In the genomic region with DNA sequence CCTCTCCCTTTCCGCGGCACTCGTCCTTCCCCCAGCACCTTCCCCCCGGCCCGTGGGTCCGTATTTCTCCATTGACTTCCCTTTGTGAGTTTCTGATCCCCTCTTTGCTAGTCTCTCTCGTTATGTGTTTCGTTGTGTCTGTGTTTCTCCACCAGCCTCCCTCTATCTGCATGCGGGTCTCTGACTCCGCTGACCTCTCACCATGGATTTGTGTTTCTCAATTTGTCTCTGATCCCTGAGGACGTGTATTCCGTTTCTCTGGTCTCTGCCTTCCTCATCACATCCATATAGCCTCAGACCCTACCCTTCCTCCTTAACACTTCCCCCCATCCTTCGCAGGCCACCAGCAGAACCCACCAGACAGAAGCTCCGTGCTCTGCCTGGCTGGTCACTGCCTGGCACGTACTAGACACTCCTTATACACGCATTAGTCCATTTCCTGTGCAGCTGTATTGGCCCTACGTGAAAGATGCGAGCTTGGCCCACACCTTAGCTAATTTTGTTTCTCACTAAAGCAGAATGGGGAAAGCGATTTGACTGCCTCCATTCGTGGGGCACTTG, we compare ENCODE assay signal across 1 cellular context.
TF ChIP-seq lines count a peak whose summit lies in the region.

No MANE protein-coding gene starts in this region.

TF ChIP-seq in H1, 55 proteins besides CTCF, POLR2A, EP300 and RAD21:
- TF ChIP-seq CTBP2 (IDR thresholded peaks at IDR 0.05; ENCODE audit: borderline replicate concordance, insufficient read depth, insufficient read length, low read length) (no peak), SP1 (IDR thresholded peaks at IDR 0.05; ENCODE audit: low read depth, low read length) (no peak), ASH2L (IDR thresholded peaks at IDR 0.05; ENCODE audit: low read length) (no peak), EZH2 (IDR thresholded peaks at IDR 0.05; ENCODE audit: low read depth, low read length, severe bottlenecking) (no peak), JUND (IDR thresholded peaks at IDR 0.05; ENCODE audit: low read length) (no peak), RXRA (IDR thresholded peaks at IDR 0.05; ENCODE audit: insufficient read depth, low read depth, low read length) (no peak)
